ENCODE assay signal across 8 cellular contexts in the genomic region with DNA sequence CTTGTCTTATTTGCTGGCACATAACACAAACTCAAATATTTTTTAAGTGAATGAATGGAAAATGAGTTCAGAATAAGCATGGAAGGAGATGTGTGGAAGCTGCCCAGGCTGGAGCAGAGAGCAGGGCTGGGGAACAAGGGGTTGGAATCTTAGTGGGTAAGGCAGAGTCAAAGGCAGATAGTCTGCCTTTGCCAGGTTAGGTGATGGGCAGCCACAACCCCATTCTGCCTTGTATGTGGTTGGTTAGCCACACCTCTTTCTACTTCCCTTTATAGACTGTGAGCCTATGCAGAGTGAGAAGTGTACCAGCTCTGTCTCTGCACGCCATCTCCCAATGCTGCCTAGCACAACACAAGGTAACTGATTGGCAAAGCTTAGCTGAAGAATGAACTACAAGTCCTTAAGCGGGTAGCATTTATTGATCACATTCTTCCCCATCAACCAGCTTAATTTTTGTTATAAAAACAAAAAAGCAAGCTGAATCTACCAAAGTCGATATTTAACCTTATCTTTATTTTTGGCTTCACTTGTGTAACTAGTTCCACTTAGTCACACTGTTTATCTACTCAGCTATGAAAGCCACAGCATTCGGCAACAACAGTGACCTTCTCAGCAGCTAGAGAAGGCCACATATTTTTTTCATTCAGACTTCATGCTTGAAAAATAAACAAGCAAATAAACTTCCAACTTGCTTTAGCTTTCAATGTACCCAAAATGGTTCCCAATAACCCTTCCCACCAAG.
A peak's percentile ranks its signal among the peaks of the same experiment; 100 is the strongest.
DNase-seq lines count a peak whose midpoint lies in the region; ATAC-seq and TF ChIP-seq lines count a peak whose summit lies in the region.

No MANE protein-coding gene starts in this region.

- DNase-seq in AML-193 (lab: John Stamatoyannopoulos, UW) (peak; percentile 33 to 62), fibroblast of villous mesenchyme (ENCODE audit: low read depth) (peak; percentile 69), esophagus squamous epithelium (lab: John Stamatoyannopoulos, UW) (no peak), type B pancreatic cell (ENCODE audit: extremely low spot score, unreplicated experiment) (no peak)
- peak; percentile 27 to 51 for DNase-seq in activated CD4-positive, alpha-beta T cell treated with anti-CD3 and anti-CD28 coated beads, Interleukin-2, amount 50 U/mL, for 48 hours
- peak; percentile 3 for DNase-seq in stimulated activated CD8-positive, alpha-beta memory T cell treated with anti-CD3 and anti-CD28 coated beads, Interleukin-7, amount 100 ng/mL, for 4 hours (ENCODE audit: low read depth in 2 of 2)

- intact Hi-C loops in esophagus squamous epithelium (cut with DNase I) = no loop called here

- H3K4me1 ChIP-seq in esophagus squamous epithelium = peaks cover 0 to 23% (median 4%) of the 10 kb centered on the region in 3 donors

- WGBS in esophagus squamous epithelium, 2 donors = 61 to 66% methylated on average over 4 of the region's 4 CpGs

- ATAC-seq in GM19452 (IDR thresholded peaks at IDR 0.05; ENCODE audit: unreplicated experiment) = peak; percentile 100
- ATAC-seq in HG03460 (IDR thresholded peaks at IDR 0.05; ENCODE audit: unreplicated experiment) = peak; percentile 100

- H3K4me3 ChIP-seq in fibroblast of villous mesenchyme (ENCODE audit: low read depth, low read length) (no peak overlapping the region), esophagus squamous epithelium (no peak overlapping the region)

- TF ChIP-seq CTCF in fibroblast of villous mesenchyme (IDR thresholded peaks at IDR 0.05; ENCODE audit: insufficient read depth, low read depth, low read length) (no peak), esophagus squamous epithelium (IDR thresholded peaks at IDR 0.05) (no peak), type B pancreatic cell (conservative IDR thresholded peaks at IDR 0.05) (no peak)

- no peaks in the 10 kb centered on the region for H3K9me3 ChIP-seq in esophagus squamous epithelium

- H3K27ac ChIP-seq in esophagus squamous epithelium = peak overlapping the region in 2 of 4 donors; percentile 39 to 50

- no peaks in the 10 kb centered on the region for H3K36me3 Mint-ChIP-seq in type B pancreatic cell

- H3K27ac Mint-ChIP-seq in type B pancreatic cell = no peak overlapping the region

- H3K4me3 Mint-ChIP-seq in type B pancreatic cell = no peak overlapping the region

- H3K27me3 Mint-ChIP-seq in type B pancreatic cell = no peaks in the 10 kb centered on the region

- H3K9me3 Mint-ChIP-seq in type B pancreatic cell = no peaks in the 10 kb centered on the region

- TF ChIP-seq POLR2A in esophagus squamous epithelium (IDR thresholded peaks at IDR 0.05) = no peak

- H3K36me3 ChIP-seq in esophagus squamous epithelium = no peaks in the 10 kb centered on the region

- H3K4me1 Mint-ChIP-seq in type B pancreatic cell (ENCODE audit: unreplicated experiment) = no peaks in the 10 kb centered on the region

- no peaks in the 10 kb centered on the region for H3K27me3 ChIP-seq in esophagus squamous epithelium

Comparison
In these comparisons a context has a peak if more than half of its experiments do, and no peak if none do; other contexts are left out.
1. DNase-seq: peak in AML-193 (2 of 2), activated CD4-positive, alpha-beta T cell treated with anti-CD3 and anti-CD28 coated beads, Interleukin-2, amount 50 U/mL, for 48 hours (2 of 2), fibroblast of villous mesenchyme (single experiment) and stimulated activated CD8-positive, alpha-beta memory T cell treated with anti-CD3 and anti-CD28 coated beads, Interleukin-7, amount 100 ng/mL, for 4 hours (2 of 2); none in esophagus squamous epithelium (single experiment) and type B pancreatic cell (single experiment).